ENCODE assay signal across 15 cellular contexts in the genomic region with DNA sequence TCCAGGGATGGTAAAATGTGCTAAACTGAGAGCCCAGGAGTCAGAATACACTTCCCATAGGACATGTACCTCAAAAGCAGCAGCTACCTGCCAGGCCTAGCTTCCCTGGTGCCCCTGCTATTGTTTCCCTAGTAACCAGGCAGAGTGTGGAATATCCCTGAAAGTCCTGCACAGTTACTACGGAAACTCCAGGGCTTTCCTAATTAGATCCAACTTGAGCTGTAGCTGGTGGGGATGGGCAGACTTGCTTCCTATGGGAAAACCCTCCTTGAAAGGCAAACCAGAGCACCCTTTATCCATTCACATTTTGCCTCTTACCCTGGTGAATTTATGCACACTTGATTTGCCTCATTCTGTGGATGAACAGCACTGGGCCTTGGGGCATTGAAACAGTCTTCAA.
DNase-seq lines count a peak whose midpoint lies in the region; ATAC-seq and TF ChIP-seq lines count a peak whose summit lies in the region.
"Had no signal": no experiment of that assay in that cellular context is flagged by ENCODE, and none has a peak within 500 bp of the region (broad histone marks: within the 10 kb centered on the region; RNA-seq: fewer than 3 reads in every experiment).

No MANE protein-coding gene starts in this region.

- no peak overlapping the region for H3K4me2 ChIP-seq in neural progenitor cell
- H3K4me2 ChIP-seq: A549 had no signal

- H3K9ac ChIP-seq in neural progenitor cell = no peak overlapping the region
- H3K9ac ChIP-seq: GM23248 had no signal

- H3K27me3 ChIP-seq in neural progenitor cell = no peaks in the 10 kb centered on the region

- peak overlapping the region; percentile 6 for H3K27ac Mint-ChIP-seq in neural progenitor cell
- H3K27ac Mint-ChIP-seq: CD14-positive monocyte; CD8-positive, alpha-beta memory T cell had no signal

- no peak overlapping the region for H3K27ac ChIP-seq in neural progenitor cell
- H3K27ac ChIP-seq: A549, GM23248 had no signal

- ATAC-seq in HG03196 (IDR thresholded peaks at IDR 0.05; ENCODE audit: unreplicated experiment) (no peak), GM18520 (IDR thresholded peaks at IDR 0.05; ENCODE audit: unreplicated experiment) (no peak)
- ATAC-seq: A549, GM12878, HCT116 had no signal

- no peak overlapping the region for H3K4me3 ChIP-seq in neural progenitor cell
- H3K4me3 ChIP-seq: A549, GM12878, GM23248 had no signal

- no peak for TF ChIP-seq CTCF in neural progenitor cell (IDR thresholded peaks at IDR 0.05)

- peaks cover 12% of the 10 kb centered on the region for H3K4me1 ChIP-seq in neural progenitor cell
- H3K4me1 ChIP-seq: A549 had no signal

- no peaks in the 10 kb centered on the region for H3F3A ChIP-seq in neural progenitor cell (ENCODE audit: low read depth)

- peaks cover 38% of the 10 kb centered on the region for H3K9me3 Mint-ChIP-seq in neural progenitor cell

- peaks cover 4% of the 10 kb centered on the region for H3K36me3 Mint-ChIP-seq in neural progenitor cell
- H3K36me3 Mint-ChIP-seq: CD14-positive monocyte; CD8-positive, alpha-beta memory T cell had no signal

- H4K20me1 ChIP-seq in neural progenitor cell (ENCODE audit: low read depth) = no peaks in the 10 kb centered on the region

- no peaks in the 10 kb centered on the region for H3K36me3 ChIP-seq in neural progenitor cell

- no peaks in the 10 kb centered on the region for H3K79me2 ChIP-seq in neural progenitor cell (ENCODE audit: low read depth)

- no peak overlapping the region for H3K4me3 Mint-ChIP-seq in neural progenitor cell
- H3K4me3 Mint-ChIP-seq: CD14-positive monocyte; CD8-positive, alpha-beta memory T cell had no signal

- peaks cover 8% of the 10 kb centered on the region for H3K27me3 Mint-ChIP-seq in neural progenitor cell (ENCODE audit: insufficient read depth, low read depth)
- H3K27me3 Mint-ChIP-seq: CD8-positive, alpha-beta memory T cell had no signal

- peaks cover 3% of the 10 kb centered on the region for H3K9me3 ChIP-seq in neural progenitor cell (ENCODE audit: low read depth)
- H3K9me3 ChIP-seq: A549 had no signal

- DNase-seq in NCI-H345 (lab: John Stamatoyannopoulos, UW) = peak; percentile 10
- DNase-seq in NCI-H345 treated with DMSO at 0.1 percent for 48 hours (lab: John Stamatoyannopoulos, UW; ENCODE audit: unreplicated experiment) = no peak
- peak; percentile 61 for DNase-seq in NCI-H1105 treated with DMSO at 0.1 percent for 48 hours (lab: John Stamatoyannopoulos, UW)
- DNase-seq in NCI-H69 (lab: John Stamatoyannopoulos, UW) = peak; percentile 68
- DNase-seq in neural progenitor cell (ENCODE audit: low spot score) = peak; percentile 30
- DNase-seq: CD8-positive, alpha-beta memory T cell; DMS79; GM23248; IMR-90 had no signal

- peaks cover 16% of the 10 kb centered on the region for H3K4me1 Mint-ChIP-seq in neural progenitor cell
- H3K4me1 Mint-ChIP-seq: CD14-positive monocyte; CD8-positive, alpha-beta memory T cell had no signal

- H2AFZ ChIP-seq in neural progenitor cell (replicated peaks) = peak overlapping the region; percentile 71
- H2AFZ ChIP-seq: GM23248 had no signal
